Comparison of ENCODE assay signal across 7 cellular contexts in genomic region chr3:33063651-33064051, GRCh38. TPM values are rescaled to one million over a fixed set of nuclear protein-coding genes. Genes with fewer than 3 reads are reported as not detected.
A peak's percentile ranks its signal among the peaks of the same experiment; 100 is the strongest.
DNase-seq lines count a peak whose midpoint lies in the region; ATAC-seq lines count a peak whose summit lies in the region.

No MANE protein-coding gene starts in this region.

- H3K36me3 ChIP-seq in effector memory CD4-positive, alpha-beta T cell (ENCODE audit: control insufficient read depth, insufficient read depth, low read length): peaks cover 6% of the 10 kb centered on the region

- H3K4me3 ChIP-seq in effector memory CD4-positive, alpha-beta T cell (ENCODE audit: insufficient read depth, low read depth, low read length, poor library complexity, severe bottlenecking): no peak overlapping the region

- H3K27me3 ChIP-seq in effector memory CD4-positive, alpha-beta T cell (replicated peaks; ENCODE audit: control insufficient read depth, insufficient read depth, low read length, poor library complexity, severe bottlenecking): no peaks in the 10 kb centered on the region

- peaks cover 54% of the 10 kb centered on the region for H3K4me1 ChIP-seq in effector memory CD4-positive, alpha-beta T cell (ENCODE audit: control insufficient read depth, insufficient read depth, low read length, poor library complexity, severe bottlenecking)

- intact Hi-C loops in cardiac septum (cut with DNase I): no loop called here

- H3K9me3 ChIP-seq in effector memory CD4-positive, alpha-beta T cell (ENCODE audit: control insufficient read depth, low read length): no peaks in the 10 kb centered on the region

- H3K27ac ChIP-seq in effector memory CD4-positive, alpha-beta T cell (ENCODE audit: insufficient read depth, low read length, poor library complexity, severe bottlenecking): peak overlapping the region; percentile 90

- DNase-seq in activated CD4-positive, CD25-positive, alpha-beta regulatory T cell treated with anti-CD3 and anti-CD28 coated beads, Interleukin-2, amount 50 U/mL, for 72 hours: peak; percentile 51
- DNase-seq in effector memory CD4-positive, alpha-beta T cell: peak in 2 of 3 donors; percentile 27 to 42
- DNase-seq in stromal cell of bone marrow (ENCODE audit: low read depth) (peak; percentile 3), cardiac septum (ENCODE audit: low spot score) (no peak), OCI-M2 (lab: John Stamatoyannopoulos, UW; ENCODE audit: unreplicated experiment) (no peak), NCI-H748 treated with DMSO at 0.1 percent for 48 hours (lab: John Stamatoyannopoulos, UW) (no peak)

- peak; percentile 72 for ATAC-seq in GM21786 (IDR thresholded peaks at IDR 0.05; ENCODE audit: unreplicated experiment)

RNA-seq across cellular contexts. Expression of gene GLB1, which starts 33.3 kb away (rescaled TPM):
- total RNA-seq in cardiac septum: 20.5 TPM

RNA-seq across cellular contexts. Expression of gene TMPPE, which starts 33.3 kb away (rescaled TPM):
- total RNA-seq in cardiac septum: 5.4 TPM

RNA-seq across cellular contexts. Expression of gene CRTAP, which starts 50.2 kb away (rescaled TPM):
- total RNA-seq in cardiac septum: 91.7 TPM

Comparison
In these comparisons a context has a peak if more than half of its experiments do, and no peak if none do; other contexts are left out.
1. DNase-seq: peak in activated CD4-positive, CD25-positive, alpha-beta regulatory T cell treated with anti-CD3 and anti-CD28 coated beads, Interleukin-2, amount 50 U/mL, for 72 hours (single experiment), effector memory CD4-positive, alpha-beta T cell (2 of 3) and stromal cell of bone marrow (single experiment); none in cardiac septum (single experiment), OCI-M2 (single experiment) and NCI-H748 treated with DMSO at 0.1 percent for 48 hours (single experiment).